In the genomic region with DNA sequence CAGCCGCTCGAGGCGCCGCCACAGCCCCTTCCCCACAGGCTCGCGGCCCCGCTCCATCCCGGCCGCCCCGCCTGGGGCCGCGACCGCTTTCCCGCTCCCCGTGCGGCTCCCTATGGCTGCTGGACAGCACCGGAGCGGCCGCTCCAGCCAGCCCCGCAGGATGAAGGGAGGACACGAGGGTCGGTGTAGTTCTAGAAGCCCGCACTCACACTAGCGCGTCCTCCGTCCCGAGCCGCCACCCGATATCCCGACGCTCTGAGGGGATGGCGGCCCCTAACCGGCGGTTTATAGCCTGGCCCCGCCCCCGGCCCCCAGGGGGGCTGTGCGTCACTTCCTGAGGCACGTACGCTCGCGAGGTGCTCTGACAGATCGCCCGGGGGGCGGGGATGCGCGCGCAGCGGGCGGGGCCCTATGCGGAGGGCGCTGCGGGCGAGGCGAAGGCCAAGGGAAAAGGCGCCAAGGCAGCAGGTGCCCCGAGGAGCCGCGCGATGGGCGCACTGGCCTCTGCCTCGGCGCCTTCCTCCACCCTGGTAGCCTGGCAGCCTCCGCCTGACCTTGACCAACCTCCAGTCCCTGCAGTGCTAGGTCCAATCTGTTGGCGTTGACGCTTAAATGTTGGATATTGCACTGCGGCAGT, we compare ENCODE assay signal across 8 cellular contexts. TPM values are rescaled to one million over a fixed set of nuclear protein-coding genes. Genes with fewer than 3 reads are reported as not detected.
DNase-seq lines count a peak whose midpoint lies in the region; ATAC-seq lines count a peak whose summit lies in the region.

A gene (minus strand): TSS at position 257 of the 637 bp plus-strand sequence. CDS start 4,991 bp downstream, outside the sequence.

- peak; percentile 92 for ATAC-seq in GM21360 (IDR thresholded peaks at IDR 0.05; ENCODE audit: unreplicated experiment)

- POLR2A ChIA-PET in activated CD8-positive, alpha-beta memory T cell treated with anti-CD3 and anti-CD28 coated beads for 36 hours (lab: Charles Lee) = interaction anchor here (0.9 kb wide), 1 partner anchor 98 kb away, joined by 7 read pairs; no protein-coding TSS in a partner anchor

- DNase-seq in COLO668 (lab: John Stamatoyannopoulos, UW; ENCODE audit: unreplicated experiment) (peak; percentile 96), HT1080 (ENCODE audit: low read depth) (peak; percentile 94), NOMO-1 (lab: John Stamatoyannopoulos, UW; ENCODE audit: unreplicated experiment in 2 of 2) (peak; percentile 95 to 99), medulla oblongata (ENCODE audit: extremely low spot score) (peak; percentile 97)
- DNase-seq in effector CD8-positive, alpha-beta T cell (lab: John Stamatoyannopoulos, UW) = peak; percentile 94
- peak; percentile 91 to 98 (median 92) for DNase-seq in stimulated activated CD4-positive, alpha-beta T cell treated with anti-CD3 and anti-CD28 coated beads, TNF-alpha, amount 100 ng/mL, for 48 hours (ENCODE audit: low read depth in 3 of 3)

- CTCF ChIA-PET in activated CD8-positive, alpha-beta memory T cell treated with anti-CD3 and anti-CD28 coated beads for 36 hours (lab: Charles Lee) = interaction anchor here (1.0 kb wide), 2 partner anchors 98 to 115 kb away, joined by 3 to 4 read pairs; no protein-coding TSS in a partner anchor

RNA-seq across cellular contexts. Expression of the gene that starts here (rescaled TPM):
- 408 and 410 TPM in 2 replicates for total RNA-seq in HT1080 (2014; rRNA removed; shearing (Covaris generic))
- polyA plus RNA-seq in HT1080 (2015; cell fraction: cytosol; rRNA removed) = 175 and 181 TPM in 2 replicates
- 611 and 808 TPM in 2 replicates for polyA plus RNA-seq in HT1080 (2015; cell fraction: nucleus; rRNA removed)
- total RNA-seq in activated CD8-positive, alpha-beta memory T cell treated with anti-CD3 and anti-CD28 coated beads for 36 hours = 100 to 1,000 TPM; 775 to 779 TPM

Comparison
In these comparisons a context has a peak if more than half of its experiments do, and no peak if none do; other contexts are left out.
1. Peak in every context shown above with its lines: DNase-seq and ATAC-seq.